Comparison of ENCODE assay signal across 7 cellular contexts in genomic region chr9:129823163-129823933, GRCh38. TPM values are rescaled to one million over a fixed set of nuclear protein-coding genes. Genes with fewer than 3 reads are reported as not detected.
A peak's percentile ranks its signal among the peaks of the same experiment; 100 is the strongest.
DNase-seq lines count a peak whose midpoint lies in the region; ATAC-seq and TF ChIP-seq lines count a peak whose summit lies in the region.

No MANE protein-coding gene starts in this region.

- TF ChIP-seq EP300 in gastroesophageal sphincter (IDR thresholded peaks at IDR 0.05) (no peak), ovary (IDR thresholded peaks at IDR 0.05) (no peak)

- CTCF ChIA-PET in activated CD4-positive, alpha-beta memory T cell treated with anti-CD3 and anti-CD28 coated beads, Interleukin-2, amount 10 ng/mL, durations not matched to agents 7 days and 5 days (lab: Charles Lee) = no interaction called here

- peak overlapping the region; percentile 66 for H3K27ac Mint-ChIP-seq in activated CD4-positive, alpha-beta memory T cell treated with anti-CD3 and anti-CD28 coated beads, Interleukin-2, amount 10 ng/mL, durations not matched to agents 7 days and 5 days

- peak; percentile 3 for ATAC-seq in gastroesophageal sphincter
- no peak for ATAC-seq in GM18520 (IDR thresholded peaks at IDR 0.05; ENCODE audit: unreplicated experiment)
- ATAC-seq in GM21576 (IDR thresholded peaks at IDR 0.05; ENCODE audit: unreplicated experiment) = no peak

- H3K4me3 Mint-ChIP-seq in activated CD4-positive, alpha-beta memory T cell treated with anti-CD3 and anti-CD28 coated beads, Interleukin-2, amount 10 ng/mL, durations not matched to agents 7 days and 5 days = peak overlapping the region; percentile 82

- TF ChIP-seq POLR2A in gastroesophageal sphincter (IDR thresholded peaks at IDR 0.05) = no peak
- TF ChIP-seq POLR2A in ovary (IDR thresholded peaks at IDR 0.05) = no peak

- H3K4me1 ChIP-seq in gastroesophageal sphincter = peaks cover 0 to 15% (median 0%) of the 10 kb centered on the region in 3 donors
- H3K4me1 ChIP-seq in ovary (ENCODE audit: insufficient read depth) = peaks cover 4% of the 10 kb centered on the region

- peak overlapping the region; percentile 75 for H3K4me3 ChIP-seq in GM12865 (ENCODE audit: low read depth, low read length)
- peak overlapping the region; percentile 66 to 80 for H3K4me3 ChIP-seq in gastroesophageal sphincter
- peak overlapping the region; percentile 96 for H3K4me3 ChIP-seq in ovary

- intact Hi-C loops in ovary (cut with DNase I) = no loop called here

- H3K36me3 Mint-ChIP-seq in activated CD4-positive, alpha-beta memory T cell treated with anti-CD3 and anti-CD28 coated beads, Interleukin-2, amount 10 ng/mL, durations not matched to agents 7 days and 5 days (ENCODE audit: low read depth) = peaks cover 41% of the 10 kb centered on the region

- no peaks in the 10 kb centered on the region for H3K27me3 Mint-ChIP-seq in activated CD4-positive, alpha-beta memory T cell treated with anti-CD3 and anti-CD28 coated beads, Interleukin-2, amount 10 ng/mL, durations not matched to agents 7 days and 5 days

- peaks cover 0 to 64% of the 10 kb centered on the region in 2 donors for H3K36me3 ChIP-seq in gastroesophageal sphincter
- no peaks in the 10 kb centered on the region for H3K36me3 ChIP-seq in ovary

- H3K27me3 ChIP-seq in gastroesophageal sphincter = no peaks in the 10 kb centered on the region
- H3K27me3 ChIP-seq in ovary = no peaks in the 10 kb centered on the region

- WGBS in gastroesophageal sphincter (ENCODE audit: low coverage in 1 of 2), 2 donors = 5% methylated on average over 4 of the region's 32 CpGs; no CpG with 5 or more reads in 1 of the 2 donors
- 1 to 2% (median 2%) methylated on average over 27 to 31 of the region's 32 CpGs for WGBS in ovary, 3 donors

- H3K27ac ChIP-seq in gastroesophageal sphincter (peak overlapping the region; percentile 27 to 88 (median 81)), ovary (no peak overlapping the region)

- H3K9me3 Mint-ChIP-seq in activated CD4-positive, alpha-beta memory T cell treated with anti-CD3 and anti-CD28 coated beads, Interleukin-2, amount 10 ng/mL, durations not matched to agents 7 days and 5 days = no peaks in the 10 kb centered on the region

- H3K9me3 ChIP-seq in gastroesophageal sphincter = no peaks in the 10 kb centered on the region
- H3K9me3 ChIP-seq in ovary = no peaks in the 10 kb centered on the region

- no peak for TF ChIP-seq CTCF in GM12865 (IDR thresholded peaks at IDR 0.05; ENCODE audit: insufficient read depth, low read depth, low read length, missing control alignments)
- no peak for TF ChIP-seq CTCF in gastroesophageal sphincter (IDR thresholded peaks at IDR 0.05)
- TF ChIP-seq CTCF in ovary (IDR thresholded peaks at IDR 0.05) = no peak

- peaks cover 15% of the 10 kb centered on the region for H3K4me1 Mint-ChIP-seq in activated CD4-positive, alpha-beta memory T cell treated with anti-CD3 and anti-CD28 coated beads, Interleukin-2, amount 10 ng/mL, durations not matched to agents 7 days and 5 days

- POLR2A ChIA-PET in activated CD4-positive, alpha-beta memory T cell treated with anti-CD3 and anti-CD28 coated beads, Interleukin-2, amount 10 ng/mL, durations not matched to agents 7 days and 5 days (lab: Charles Lee) = interaction anchor here (0.6 to 5.5 kb wide), 15 partner anchors 10 to 305 kb away, joined by 3 to 50 read pairs (median 3); partner anchors contain the start of genes C9orf78, TOR1B and USP20

- peak; percentile 65 for DNase-seq in GM12865 (ENCODE audit: low read depth)
- DNase-seq in HPDE6-E6E7 (ENCODE audit: extremely low spot score) = peak; percentile 16
- DNase-seq in activated CD4-positive, alpha-beta memory T cell treated with anti-CD3 and anti-CD28 coated beads, Interleukin-2, amount 10 ng/mL, durations not matched to agents 7 days and 5 days = peak; percentile 49
- peak in 2 of 5 donors; percentile 40 to 50 for DNase-seq in ovary

RNA-seq across cellular contexts. Expression of gene TOR1A, which starts 0.6 kb away (rescaled TPM):
- 10 to 100 TPM; 54.6 to 56.9 TPM for total RNA-seq in activated CD4-positive, alpha-beta memory T cell treated with anti-CD3 and anti-CD28 coated beads, Interleukin-2, amount 10 ng/mL, durations not matched to agents 7 days and 5 days
- total RNA-seq in gastroesophageal sphincter (10 to 100 TPM; 33.9 to 45.9 (median 38.2) TPM), ovary (10 to 100 TPM; 23.5 to 32.7 (median 27.1) TPM)
- 10 to 100 TPM; 24.9 to 45.6 TPM for polyA plus RNA-seq in ovary

RNA-seq across cellular contexts. Expression of gene C9orf78, which starts 11.7 kb away (rescaled TPM):
- 10 to 100 TPM; 61.6 to 66.2 TPM for total RNA-seq in activated CD4-positive, alpha-beta memory T cell treated with anti-CD3 and anti-CD28 coated beads, Interleukin-2, amount 10 ng/mL, durations not matched to agents 7 days and 5 days
- 100 to 1,000 TPM in 2 of 4 donors, 10 to 100 TPM in 2; 59.9 to 113 (median 85.0) TPM for total RNA-seq in gastroesophageal sphincter
- total RNA-seq in ovary = 10 to 100 TPM; 34.1 to 45.7 (median 37.0) TPM
- 100 to 1,000 TPM in 1 of 2 donors, 10 to 100 TPM in 1; 55.4 to 130 TPM for polyA plus RNA-seq in ovary

RNA-seq across cellular contexts. Expression of gene USP20, which starts 11.9 kb away (rescaled TPM):
- 10 to 100 TPM; 86.4 to 87.6 TPM for total RNA-seq in activated CD4-positive, alpha-beta memory T cell treated with anti-CD3 and anti-CD28 coated beads, Interleukin-2, amount 10 ng/mL, durations not matched to agents 7 days and 5 days
- 10 to 100 TPM; 25.9 to 56.8 (median 33.4) TPM for total RNA-seq in gastroesophageal sphincter
- total RNA-seq in ovary = 10 to 100 TPM; 14.5 to 39.8 (median 32.4) TPM
- 10 to 100 TPM in 1 of 2 donors, 1 to 10 TPM in 1; 6.8 to 29.7 TPM for polyA plus RNA-seq in ovary

RNA-seq across cellular contexts. Expression of gene TOR1B, which starts 20.4 kb away (rescaled TPM):
- 10 to 100 TPM; 29.0 to 30.8 TPM for total RNA-seq in activated CD4-positive, alpha-beta memory T cell treated with anti-CD3 and anti-CD28 coated beads, Interleukin-2, amount 10 ng/mL, durations not matched to agents 7 days and 5 days
- 10 to 100 TPM; 17.5 to 55.4 (median 33.8) TPM for total RNA-seq in gastroesophageal sphincter
- total RNA-seq in ovary = 10 to 100 TPM; 12.9 to 27.3 (median 16.9) TPM
- 10 to 100 TPM; 12.2 to 27.5 TPM for polyA plus RNA-seq in ovary

Comparison
In these comparisons a context has a peak if more than half of its experiments do, and no peak if none do; other contexts are left out.
1. H3K27ac ChIP-seq: peak in gastroesophageal sphincter (4 of 4); none in ovary (0 of 2).
2. Peak in every context shown above with its lines, with median percentiles within 50 percentile points of each other: H3K4me3 ChIP-seq.